ENCODE assay signal across 8 cellular contexts in genomic region chr19:10380311-10381102, GRCh38. TPM values are rescaled to one million over a fixed set of nuclear protein-coding genes. Genes with fewer than 3 reads are reported as not detected.
A peak's percentile ranks its signal among the peaks of the same experiment; 100 is the strongest.
DNase-seq lines count a peak whose midpoint lies in the region; ATAC-seq and TF ChIP-seq lines count a peak whose summit lies in the region.

TSS of gene TYK2 (minus strand) at chr19:10380572. CDS start at chr19:10378406, 2,166 bp downstream.

- H3K36me3 ChIP-seq in spleen, result peaks cover 0 to 37% (median 13%) of the 10 kb centered on the region in 6 donors

- no peaks in the 10 kb centered on the region for H3K9me3 ChIP-seq in spleen

- H3K27ac ChIP-seq in spleen, result peak within 1 kb of the TSS; percentile 86 to 97 (median 92)

- TF ChIP-seq POLR2A in spleen (IDR thresholded peaks at IDR 0.05), result peak; percentile 10 to 48 (median 25)

- TF ChIP-seq CTCF in spleen (IDR thresholded peaks at IDR 0.05 in 8 of 11, conservative IDR thresholded peaks at IDR 0.05 in 3 of 11), result peak in 1 of 11 experiments; percentile 30

- peak; percentile 100 for DNase-seq in AG08396 (ENCODE audit: low spot score)
- DNase-seq in NCI-H345 treated with DMSO at 0.1 percent for 48 hours (lab: John Stamatoyannopoulos, UW; ENCODE audit: unreplicated experiment), result peak; percentile 96
- peak; percentile 88 to 93 (median 88) for DNase-seq in activated CD4-positive, CD25-positive, alpha-beta regulatory T cell (lab: John Stamatoyannopoulos, UW)
- peak; percentile 97 for DNase-seq in central memory CD4-positive, alpha-beta T cell
- DNase-seq in inferior parietal cortex (ENCODE audit: extremely low spot score), result peak; percentile 99
- DNase-seq in spleen, result peak; percentile 98

- ATAC-seq in GM19023 (IDR thresholded peaks at IDR 0.05; ENCODE audit: unreplicated experiment) (peak; percentile 91), HG03280 (IDR thresholded peaks at IDR 0.05; ENCODE audit: unreplicated experiment) (peak; percentile 98)

- H3K27me3 ChIP-seq in spleen (replicated peaks in 1 of 7), result no peaks in the 10 kb centered on the region

- peaks cover 10 to 54% (median 28%) of the 10 kb centered on the region in 6 donors for H3K4me1 ChIP-seq in spleen

- WGBS in spleen, 5 donors, result 0 to 2% (median 0%) methylated on average over 42 to 58 of the region's 58 CpGs

- intact Hi-C loops in spleen (cut with DNase I; ENCODE audit: low total_unique reads), result no loop called here

- H3K4me3 ChIP-seq in spleen, result peak within 1 kb of the TSS; percentile 61 to 95 (median 81)

RNA-seq across cellular contexts. Expression of gene TYK2, which starts in this region (rescaled TPM):
- 100 to 1,000 TPM; 208 to 299 (median 246) TPM for total RNA-seq in spleen
- 100 to 1,000 TPM; 159 to 422 (median 257) TPM for polyA plus RNA-seq in spleen

Comparison
In these comparisons a context has a peak if more than half of its experiments do, and no peak if none do; other contexts are left out.
1. Peak in every context shown above with its lines: DNase-seq, ATAC-seq, H3K4me3 ChIP-seq and H3K27ac ChIP-seq.